19 cellular contexts compared by ENCODE assay signal in genomic region chr17:45006927-45007461, GRCh38. TPM values are rescaled to one million over a fixed set of nuclear protein-coding genes. Genes with fewer than 3 reads are reported as not detected.
DNase-seq lines count a peak whose midpoint lies in the region; ATAC-seq, FAIRE-seq and TF ChIP-seq lines count a peak whose summit lies in the region.
"Had no signal": no experiment of that assay in that cellular context is flagged by ENCODE, and none has a peak within 500 bp of the region (broad histone marks: within the 10 kb centered on the region; RNA-seq: fewer than 3 reads in every experiment).

No MANE protein-coding gene starts in this region.

- no peak for FAIRE-seq in HepG2 (lab: Jason Lieb, UNC)
- FAIRE-seq: GM12891 had no signal

- no peak for DNase-seq in HepG2 (ENCODE audit: low spot score)
- no peak for DNase-seq in right lobe of liver
- DNase-seq in NCI-H510A (lab: John Stamatoyannopoulos, UW): peak; percentile 34
- peak; percentile 30 for DNase-seq in fibroblast of gingiva (ENCODE audit: low read depth)
- no peak for DNase-seq in type B pancreatic cell (ENCODE audit: extremely low spot score, unreplicated experiment)
- no peak for DNase-seq in inferior parietal cortex (ENCODE audit: extremely low spot score)
- no peak for DNase-seq in occipital lobe (lab: John Stamatoyannopoulos, UW)
- no peak for DNase-seq in endothelial cell (ENCODE audit: low spot score)
- DNase-seq: ACHN; activated CD8-positive, alpha-beta memory T cell treated with anti-CD3 and anti-CD28 coated beads for 24 hours; GOT3; NCI-H2081; NK-92 treated with Interleukin-12 subunit alpha and Interleukin-12 subunit beta, amount 100 ng/mL, for 24 hours; sigmoid colon; stimulated activated CD4-positive, alpha-beta T cell treated with anti-CD3 and anti-CD28 coated beads, Interleukin-2, amount 100 ng/mL, for 24 hours; T-helper 1 cell had no signal

- TF ChIP-seq EP300 in HepG2 (IDR thresholded peaks at IDR 0.05; ENCODE audit: low read depth in 2 of 2, low read length in 2 of 2) (no peak), HepG2 (CRISPR knock-in tag; IDR thresholded peaks at IDR 0.05; ENCODE audit: borderline replicate concordance) (no peak)

- H3K4me1 ChIP-seq in HepG2 (ENCODE audit: insufficient read depth, low read length): peaks cover 6% of the 10 kb centered on the region
- no peaks in the 10 kb centered on the region for H3K4me1 ChIP-seq in right lobe of liver
- H3K4me1 ChIP-seq: sigmoid colon had no signal

- no peaks in the 10 kb centered on the region for H3K36me3 ChIP-seq in HepG2 (replicated peaks in 1 of 2; ENCODE audit: control insufficient read depth in 1 of 2, insufficient read depth in 2 of 2, low read length in 2 of 2)
- H3K36me3 ChIP-seq in right lobe of liver: no peaks in the 10 kb centered on the region
- H3K36me3 ChIP-seq: sigmoid colon had no signal

- H3K4me3 ChIP-seq in HepG2 (replicated peaks in 1 of 3; ENCODE audit: insufficient read depth in 1 of 3, low read depth in 2 of 3, low read length in 3 of 3) (no peak overlapping the region), right lobe of liver (no peak overlapping the region)
- H3K4me3 ChIP-seq: sigmoid colon had no signal

- H4K20me1 ChIP-seq in HepG2 (ENCODE audit: insufficient read depth, low read length): no peaks in the 10 kb centered on the region

- no peak overlapping the region for H2AFZ ChIP-seq in HepG2 (ENCODE audit: low read length)

- ATAC-seq in HepG2: no peak
- ATAC-seq in right lobe of liver: no peak

- H3K9me3 ChIP-seq in HepG2 (ENCODE audit: low read length): no peaks in the 10 kb centered on the region
- no peaks in the 10 kb centered on the region for H3K9me3 ChIP-seq in right lobe of liver
- H3K9me3 ChIP-seq: sigmoid colon had no signal

- in situ Hi-C loops in HepG2 (cut with HindIII; ENCODE audit: extremely low pct_ligation_motif_present, low pct_unique_long_range_greater_than_20kb): loop anchor here (25.0 kb wide), 1 partner anchor 220 kb away; no protein-coding TSS in a partner anchor

- TF ChIP-seq CTCF in HepG2 (CRISPR knock-in tag; IDR thresholded peaks at IDR 0.05) (no peak; the same call in 1 of the 2 replicates), right lobe of liver (IDR thresholded peaks at IDR 0.05) (no peak), type B pancreatic cell (conservative IDR thresholded peaks at IDR 0.05) (no peak), endothelial cell (IDR thresholded peaks at IDR 0.05; ENCODE audit: unreplicated experiment) (no peak)

- peak overlapping the region; percentile 6 for H3K27ac Mint-ChIP-seq in type B pancreatic cell
- H3K27ac Mint-ChIP-seq in endothelial cell (ENCODE audit: unreplicated experiment): no peak overlapping the region
- H3K27ac Mint-ChIP-seq: activated T-helper 2 cell treated with anti-CD3 and anti-CD28 coated beads, Interferon-gamma antibody, Interleukin-2, Interleukin-4, amounts not matched to agents 10 μg/mL and 5 μg/mL and 100 μg/mL, durations not matched to agents 14 hours and 24 hours and 36 hours had no signal

- no peaks in the 10 kb centered on the region for H3K36me3 Mint-ChIP-seq in type B pancreatic cell
- H3K36me3 Mint-ChIP-seq in endothelial cell (ENCODE audit: low read depth, unreplicated experiment): no peaks in the 10 kb centered on the region

- intact Hi-C loops in HepG2 (cut with micrococcal nuclease; ENCODE audit: unreplicated experiment): no loop called here
- intact Hi-C loops in right lobe of liver (cut with DNase I): no loop called here

- H3K9ac ChIP-seq in HepG2 (ENCODE audit: insufficient read depth, low read depth, low read length): no peak overlapping the region

- H3K4me3 Mint-ChIP-seq in type B pancreatic cell (no peak overlapping the region), endothelial cell (ENCODE audit: unreplicated experiment) (no peak overlapping the region)

- CTCF ChIA-PET in HepG2 (lab: Yijun Ruan, JAX; ENCODE audit: low intra/inter-chr PET ratio, low total read pairs): no interaction called here

- H3K27ac ChIP-seq in HepG2 (ENCODE audit: extremely low read length, insufficient read depth, low read length) (no peak overlapping the region), right lobe of liver (no peak overlapping the region)
- H3K27ac ChIP-seq: sigmoid colon had no signal

- WGBS in HepG2 (ENCODE audit: low lambda C conversion rate): 29% methylated on average over 10 of the region's 10 CpGs
- 47% methylated on average over 10 of the region's 10 CpGs for whole genome bisulfite sequencing in right lobe of liver (ENCODE audit: insufficient coverage, low coverage, low lambda C conversion rate, missing lambda C conversion rate)

- peaks cover 24% of the 10 kb centered on the region for H3K27me3 Mint-ChIP-seq in type B pancreatic cell
- peaks cover 7% of the 10 kb centered on the region for H3K27me3 Mint-ChIP-seq in endothelial cell (ENCODE audit: unreplicated experiment)

- TF ChIP-seq POLR2A in HepG2 (IDR thresholded peaks at IDR 0.05; ENCODE audit: insufficient read depth in 1 of 2, low read depth in 2 of 2, low read length in 2 of 2): no peak
- TF ChIP-seq POLR2A in right lobe of liver (IDR thresholded peaks at IDR 0.05): no peak

- H3K4me1 Mint-ChIP-seq in type B pancreatic cell (ENCODE audit: unreplicated experiment) (peaks cover 43% of the 10 kb centered on the region), endothelial cell (ENCODE audit: unreplicated experiment) (peaks cover 6% of the 10 kb centered on the region)

- H3K79me2 ChIP-seq in HepG2 (ENCODE audit: insufficient read depth, low read length): no peaks in the 10 kb centered on the region

- H3K27me3 ChIP-seq in HepG2 (ENCODE audit: control insufficient read depth in 1 of 2, insufficient read depth in 2 of 2, low read length in 2 of 2): peaks cover 13 to 46% of the 10 kb centered on the region in 2 experiments
- H3K27me3 ChIP-seq in right lobe of liver: no peaks in the 10 kb centered on the region
- H3K27me3 ChIP-seq: sigmoid colon had no signal

- POLR2A ChIA-PET in HepG2 (lab: Yijun Ruan, JAX): no interaction called here

- H3K9me3 Mint-ChIP-seq in type B pancreatic cell: no peaks in the 10 kb centered on the region
- H3K9me3 Mint-ChIP-seq in endothelial cell (ENCODE audit: unreplicated experiment): no peaks in the 10 kb centered on the region
- H3K9me3 Mint-ChIP-seq: activated T-helper 2 cell treated with anti-CD3 and anti-CD28 coated beads, Interferon-gamma antibody, Interleukin-2, Interleukin-4, amounts not matched to agents 10 μg/mL and 5 μg/mL and 100 μg/mL, durations not matched to agents 14 hours and 24 hours and 36 hours had no signal

- H3K4me2 ChIP-seq in HepG2 (ENCODE audit: low read depth, low read length): no peak overlapping the region

- no peak for TF ChIP-seq RAD21 in HepG2 (CRISPR knock-in tag; IDR thresholded peaks at IDR 0.05)

- BruUV-seq in HepG2 (replicated peaks; lab: Mats Ljungman, UMichigan): no TSS peak

RNA-seq across cellular contexts. Expression of gene C1QL1, which starts 38.9 kb away (rescaled TPM):
- total RNA-seq in HepG2 (2016; rRNA removed; fragmentation: Illumina TruSeq; extraction: Trizol): 0.11 TPM in 1 of 2 replicates, not detected in the other
- total RNA-seq in HepG2 (2016; cell fraction: cytosol; rRNA removed; fragmentation: Illumina TruSeq; extraction: Trizol; ENCODE audit: low read depth): not detected in 2 replicates
- total RNA-seq in HepG2 (2016; cell fraction: insoluble cytoplasmic fraction; rRNA removed; fragmentation: Illumina TruSeq; extraction: Trizol): not detected in 2 replicates
- total RNA-seq in HepG2 (2016; cell fraction: membrane; rRNA removed; fragmentation: Illumina TruSeq; extraction: Trizol): 0.14 TPM in 1 of 2 replicates, not detected in the other
- not detected in 2 replicates for total RNA-seq in HepG2 (2016; cell fraction: nucleus; rRNA removed; fragmentation: Illumina TruSeq; extraction: Trizol)
- polyA plus RNA-seq in HepG2 (2011; rRNA removed): 0.07 and 0.11 TPM in 2 replicates
- polyA plus RNA-seq in HepG2 (2011; cell fraction: cytosol; rRNA removed): 0.10 and 0.20 TPM in 2 replicates
- polyA plus RNA-seq in HepG2 (2011; cell fraction: nucleus; rRNA removed): 0.14 TPM in 1 of 2 replicates, not detected in the other
- 0.24 TPM in 1 of 2 replicates, not detected in the other for polyA plus RNA-seq in HepG2 (2012)
- polyA plus RNA-seq in HepG2 (2016; cell fraction: cytosol; fragmentation: Illumina TruSeq; extraction: Trizol; ENCODE audit: low read depth): 0.38 and 0.43 TPM in 2 replicates
- not detected in 2 replicates for polyA plus RNA-seq in HepG2 (2016; cell fraction: insoluble cytoplasmic fraction; fragmentation: Illumina TruSeq; extraction: Trizol; ENCODE audit: low read depth)
- 0.15 and 0.29 TPM in 2 replicates for polyA plus RNA-seq in HepG2 (2016; cell fraction: membrane; fragmentation: Illumina TruSeq; extraction: Trizol; ENCODE audit: low read depth)
- not detected in 2 replicates for polyA plus RNA-seq in HepG2 (2016; cell fraction: nucleus; fragmentation: Illumina TruSeq; extraction: Trizol; ENCODE audit: insufficient read depth, low read depth)
- 1.1 TPM in 1 of 2 replicates, not detected in the other for polyA minus RNA-seq in HepG2 (2011; rRNA and poly(A)+ RNA removed; ENCODE audit: low replicate concordance)
- not detected in 2 replicates for polyA minus RNA-seq in HepG2 (2011; cell fraction: cytosol; rRNA and poly(A)+ RNA removed)
- not detected in 2 replicates for polyA minus RNA-seq in HepG2 (2011; cell fraction: nucleus; rRNA and poly(A)+ RNA removed)
- under 1 TPM in 4 of 6 experiments, not detected in 2; 0.31 to 0.62 (median 0.38) TPM for total RNA-seq in right lobe of liver
- 15.6 and 76.5 TPM in 2 replicates for total RNA-seq in type B pancreatic cell (ENCODE audit: low replicate concordance)
- total RNA-seq in occipital lobe: 4.1 TPM
- not detected for total RNA-seq in endothelial cell (ENCODE audit: unreplicated experiment)
- total RNA-seq: subcutaneous adipose tissue had no signal

RNA-seq across cellular contexts. Expression of gene DCAKD, which starts 44.4 kb away (rescaled TPM):
- 29.2 and 31.1 TPM in 2 replicates for total RNA-seq in HepG2 (2016; rRNA removed; fragmentation: Illumina TruSeq; extraction: Trizol)
- 17.8 and 18.9 TPM in 2 replicates for total RNA-seq in HepG2 (2016; cell fraction: cytosol; rRNA removed; fragmentation: Illumina TruSeq; extraction: Trizol; ENCODE audit: low read depth)
- 29.3 and 30.4 TPM in 2 replicates for total RNA-seq in HepG2 (2016; cell fraction: insoluble cytoplasmic fraction; rRNA removed; fragmentation: Illumina TruSeq; extraction: Trizol)
- total RNA-seq in HepG2 (2016; cell fraction: membrane; rRNA removed; fragmentation: Illumina TruSeq; extraction: Trizol): 31.0 and 36.7 TPM in 2 replicates
- 13.3 and 14.3 TPM in 2 replicates for total RNA-seq in HepG2 (2016; cell fraction: nucleus; rRNA removed; fragmentation: Illumina TruSeq; extraction: Trizol)
- 25.9 and 30.2 TPM in 2 replicates for polyA plus RNA-seq in HepG2 (2011; rRNA removed)
- 27.0 and 35.9 TPM in 2 replicates for polyA plus RNA-seq in HepG2 (2011; cell fraction: cytosol; rRNA removed)
- 35.9 and 42.1 TPM in 2 replicates for polyA plus RNA-seq in HepG2 (2011; cell fraction: nucleus; rRNA removed)
- polyA plus RNA-seq in HepG2 (2012): 21.9 and 25.6 TPM in 2 replicates
- polyA plus RNA-seq in HepG2 (2016; cell fraction: cytosol; fragmentation: Illumina TruSeq; extraction: Trizol; ENCODE audit: low read depth): 14.2 and 18.1 TPM in 2 replicates
- 30.0 and 35.6 TPM in 2 replicates for polyA plus RNA-seq in HepG2 (2016; cell fraction: insoluble cytoplasmic fraction; fragmentation: Illumina TruSeq; extraction: Trizol; ENCODE audit: low read depth)
- polyA plus RNA-seq in HepG2 (2016; cell fraction: membrane; fragmentation: Illumina TruSeq; extraction: Trizol; ENCODE audit: low read depth): 26.8 and 28.1 TPM in 2 replicates
- polyA plus RNA-seq in HepG2 (2016; cell fraction: nucleus; fragmentation: Illumina TruSeq; extraction: Trizol; ENCODE audit: insufficient read depth, low read depth): 28.5 and 31.2 TPM in 2 replicates
- polyA minus RNA-seq in HepG2 (2011; rRNA and poly(A)+ RNA removed; ENCODE audit: low replicate concordance): 34.7 and 107 TPM in 2 replicates
- 36.1 and 39.1 TPM in 2 replicates for polyA minus RNA-seq in HepG2 (2011; cell fraction: cytosol; rRNA and poly(A)+ RNA removed)
- polyA minus RNA-seq in HepG2 (2011; cell fraction: nucleus; rRNA and poly(A)+ RNA removed): 14.9 and 19.5 TPM in 2 replicates
- total RNA-seq in right lobe of liver: 10 to 100 TPM; 13.2 to 20.6 (median 16.6) TPM
- total RNA-seq in type B pancreatic cell (ENCODE audit: low replicate concordance): 40.3 and 57.5 TPM in 2 replicates
- total RNA-seq in occipital lobe: 47.6 TPM
- total RNA-seq in endothelial cell (ENCODE audit: unreplicated experiment): 29.2 TPM

RNA-seq across cellular contexts. Expression of gene NMT1, which starts 54.1 kb away (rescaled TPM):
- total RNA-seq in HepG2 (2016; rRNA removed; fragmentation: Illumina TruSeq; extraction: Trizol) (142 and 194 TPM in 2 replicates), right lobe of liver (10 to 100 TPM; 50.8 to 76.7 (median 72.0) TPM), type B pancreatic cell (ENCODE audit: low replicate concordance) (97.0 and 98.8 TPM in 2 replicates), occipital lobe (27.9 TPM), endothelial cell (ENCODE audit: unreplicated experiment) (85.8 TPM)
- 26.5 and 28.3 TPM in 2 replicates for total RNA-seq in HepG2 (2016; cell fraction: cytosol; rRNA removed; fragmentation: Illumina TruSeq; extraction: Trizol; ENCODE audit: low read depth)
- 140 and 195 TPM in 2 replicates for total RNA-seq in HepG2 (2016; cell fraction: insoluble cytoplasmic fraction; rRNA removed; fragmentation: Illumina TruSeq; extraction: Trizol)
- 38.6 and 40.6 TPM in 2 replicates for total RNA-seq in HepG2 (2016; cell fraction: membrane; rRNA removed; fragmentation: Illumina TruSeq; extraction: Trizol)
- 107 and 123 TPM in 2 replicates for total RNA-seq in HepG2 (2016; cell fraction: nucleus; rRNA removed; fragmentation: Illumina TruSeq; extraction: Trizol)
- 71.9 and 75.7 TPM in 2 replicates for polyA plus RNA-seq in HepG2 (2011; rRNA removed)
- 38.6 and 40.9 TPM in 2 replicates for polyA plus RNA-seq in HepG2 (2011; cell fraction: cytosol; rRNA removed)
- polyA plus RNA-seq in HepG2 (2011; cell fraction: nucleus; rRNA removed): 44.4 and 51.3 TPM in 2 replicates
- polyA plus RNA-seq in HepG2 (2012): 109 and 117 TPM in 2 replicates
- 13.3 and 16.4 TPM in 2 replicates for polyA plus RNA-seq in HepG2 (2016; cell fraction: cytosol; fragmentation: Illumina TruSeq; extraction: Trizol; ENCODE audit: low read depth)
- polyA plus RNA-seq in HepG2 (2016; cell fraction: insoluble cytoplasmic fraction; fragmentation: Illumina TruSeq; extraction: Trizol; ENCODE audit: low read depth): 189 and 216 TPM in 2 replicates
- 22.9 and 24.5 TPM in 2 replicates for polyA plus RNA-seq in HepG2 (2016; cell fraction: membrane; fragmentation: Illumina TruSeq; extraction: Trizol; ENCODE audit: low read depth)
- polyA plus RNA-seq in HepG2 (2016; cell fraction: nucleus; fragmentation: Illumina TruSeq; extraction: Trizol; ENCODE audit: insufficient read depth, low read depth): 111 and 125 TPM in 2 replicates
- 63.5 and 95.4 TPM in 2 replicates for polyA minus RNA-seq in HepG2 (2011; rRNA and poly(A)+ RNA removed; ENCODE audit: low replicate concordance)
- polyA minus RNA-seq in HepG2 (2011; cell fraction: cytosol; rRNA and poly(A)+ RNA removed): 254 and 276 TPM in 2 replicates
- 44.7 and 70.7 TPM in 2 replicates for polyA minus RNA-seq in HepG2 (2011; cell fraction: nucleus; rRNA and poly(A)+ RNA removed)

RNA-seq across cellular contexts. Expression of gene KIF18B, which starts 59.4 kb away (rescaled TPM):
- total RNA-seq in HepG2 (2016; rRNA removed; fragmentation: Illumina TruSeq; extraction: Trizol) (14.5 and 15.3 TPM in 2 replicates), right lobe of liver (under 1 TPM; 0.20 to 0.99 (median 0.35) TPM), type B pancreatic cell (ENCODE audit: low replicate concordance) (14.8 and 49.3 TPM in 2 replicates), occipital lobe (0.16 TPM), endothelial cell (ENCODE audit: unreplicated experiment) (7.1 TPM)
- 9.5 and 10.9 TPM in 2 replicates for total RNA-seq in HepG2 (2016; cell fraction: cytosol; rRNA removed; fragmentation: Illumina TruSeq; extraction: Trizol; ENCODE audit: low read depth)
- total RNA-seq in HepG2 (2016; cell fraction: insoluble cytoplasmic fraction; rRNA removed; fragmentation: Illumina TruSeq; extraction: Trizol): 10.5 and 15.3 TPM in 2 replicates
- total RNA-seq in HepG2 (2016; cell fraction: membrane; rRNA removed; fragmentation: Illumina TruSeq; extraction: Trizol): 11.6 and 11.8 TPM in 2 replicates
- 16.1 and 18.1 TPM in 2 replicates for total RNA-seq in HepG2 (2016; cell fraction: nucleus; rRNA removed; fragmentation: Illumina TruSeq; extraction: Trizol)
- 13.2 and 15.2 TPM in 2 replicates for polyA plus RNA-seq in HepG2 (2011; rRNA removed)
- 3.7 and 7.3 TPM in 2 replicates for polyA plus RNA-seq in HepG2 (2011; cell fraction: cytosol; rRNA removed)
- polyA plus RNA-seq in HepG2 (2011; cell fraction: nucleus; rRNA removed): 33.4 and 44.5 TPM in 2 replicates
- 4.1 and 7.4 TPM in 2 replicates for polyA plus RNA-seq in HepG2 (2012)
- 1.2 and 1.7 TPM in 2 replicates for polyA plus RNA-seq in HepG2 (2016; cell fraction: cytosol; fragmentation: Illumina TruSeq; extraction: Trizol; ENCODE audit: low read depth)
- 11.3 and 16.8 TPM in 2 replicates for polyA plus RNA-seq in HepG2 (2016; cell fraction: insoluble cytoplasmic fraction; fragmentation: Illumina TruSeq; extraction: Trizol; ENCODE audit: low read depth)
- polyA plus RNA-seq in HepG2 (2016; cell fraction: membrane; fragmentation: Illumina TruSeq; extraction: Trizol; ENCODE audit: low read depth): 3.7 and 5.4 TPM in 2 replicates
- 81.4 and 94.7 TPM in 2 replicates for polyA plus RNA-seq in HepG2 (2016; cell fraction: nucleus; fragmentation: Illumina TruSeq; extraction: Trizol; ENCODE audit: insufficient read depth, low read depth)
- polyA minus RNA-seq in HepG2 (2011; rRNA and poly(A)+ RNA removed; ENCODE audit: low replicate concordance): 25.0 and 60.4 TPM in 2 replicates
- polyA minus RNA-seq in HepG2 (2011; cell fraction: cytosol; rRNA and poly(A)+ RNA removed): 8.2 and 9.4 TPM in 2 replicates
- polyA minus RNA-seq in HepG2 (2011; cell fraction: nucleus; rRNA and poly(A)+ RNA removed): 12.9 and 15.5 TPM in 2 replicates

Comparison
In these comparisons a context has a peak if more than half of its experiments do, and no peak if none do; other contexts are left out.
1. DNase-seq: peak in NCI-H510A (single experiment) and fibroblast of gingiva (single experiment); none in HepG2 (single experiment), right lobe of liver (0 of 3), type B pancreatic cell (single experiment), inferior parietal cortex (single experiment), occipital lobe (single experiment) and endothelial cell (single experiment).